In the genomic region with DNA sequence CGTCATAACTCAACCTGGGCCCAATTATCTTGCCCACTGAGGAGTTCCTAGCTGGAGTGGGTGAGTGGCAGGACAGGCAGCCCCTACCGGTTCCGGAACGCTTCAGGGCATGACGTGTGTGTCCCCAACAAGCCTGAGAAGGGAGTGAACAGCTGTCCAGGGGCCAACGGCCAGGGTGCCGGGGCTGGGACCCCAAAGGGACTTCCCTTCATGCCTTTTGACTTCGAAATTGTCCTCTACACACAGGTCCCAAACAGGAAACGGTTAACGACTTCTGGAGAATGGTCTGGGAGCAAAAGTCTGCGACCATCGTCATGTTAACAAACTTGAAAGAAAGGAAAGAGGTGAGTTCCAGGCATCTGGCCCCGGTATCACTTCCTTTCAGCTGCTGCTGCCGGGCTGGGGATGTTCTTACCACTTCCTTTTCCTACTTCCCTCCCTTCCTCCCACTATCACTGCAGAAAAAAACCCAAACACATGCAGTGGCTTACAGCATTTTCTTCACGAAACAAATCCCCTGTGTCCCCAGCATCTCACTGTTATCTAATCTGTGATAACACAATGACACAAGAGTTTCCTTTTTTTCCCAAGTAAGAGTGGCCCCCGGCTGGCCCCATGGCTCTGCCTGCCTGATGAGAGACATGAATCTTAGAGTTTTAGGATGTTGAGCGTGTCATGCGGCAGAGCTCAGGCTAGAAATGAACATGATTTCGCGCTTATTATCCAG, we compare ENCODE assay signal across 1 cellular context.
TF ChIP-seq lines count a peak whose summit lies in the region.

No MANE protein-coding gene starts in this region.

TF ChIP-seq in SK-N-SH, 30 proteins besides CTCF, POLR2A, EP300 and RAD21 (continued from another document):
- TF ChIP-seq, protein P1, sequence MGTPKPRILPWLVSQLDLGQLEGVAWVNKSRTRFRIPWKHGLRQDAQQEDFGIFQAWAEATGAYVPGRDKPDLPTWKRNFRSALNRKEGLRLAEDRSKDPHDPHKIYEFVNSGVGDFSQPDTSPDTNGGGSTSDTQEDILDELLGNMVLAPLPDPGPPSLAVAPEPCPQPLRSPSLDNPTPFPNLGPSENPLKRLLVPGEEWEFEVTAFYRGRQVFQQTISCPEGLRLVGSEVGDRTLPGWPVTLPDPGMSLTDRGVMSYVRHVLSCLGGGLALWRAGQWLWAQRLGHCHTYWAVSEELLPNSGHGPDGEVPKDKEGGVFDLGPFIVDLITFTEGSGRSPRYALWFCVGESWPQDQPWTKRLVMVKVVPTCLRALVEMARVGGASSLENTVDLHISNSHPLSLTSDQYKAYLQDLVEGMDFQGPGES (IDR thresholded peaks at IDR 0.05; ENCODE audit: low read depth, low read length): no peak
- TF ChIP-seq FOXJ3 (CRISPR knock-in tag; IDR thresholded peaks at IDR 0.05) (no peak), PBX3 (IDR thresholded peaks at IDR 0.05) (no peak)
